Comparison of ENCODE assay signal across 8 cellular contexts in the genomic region with DNA sequence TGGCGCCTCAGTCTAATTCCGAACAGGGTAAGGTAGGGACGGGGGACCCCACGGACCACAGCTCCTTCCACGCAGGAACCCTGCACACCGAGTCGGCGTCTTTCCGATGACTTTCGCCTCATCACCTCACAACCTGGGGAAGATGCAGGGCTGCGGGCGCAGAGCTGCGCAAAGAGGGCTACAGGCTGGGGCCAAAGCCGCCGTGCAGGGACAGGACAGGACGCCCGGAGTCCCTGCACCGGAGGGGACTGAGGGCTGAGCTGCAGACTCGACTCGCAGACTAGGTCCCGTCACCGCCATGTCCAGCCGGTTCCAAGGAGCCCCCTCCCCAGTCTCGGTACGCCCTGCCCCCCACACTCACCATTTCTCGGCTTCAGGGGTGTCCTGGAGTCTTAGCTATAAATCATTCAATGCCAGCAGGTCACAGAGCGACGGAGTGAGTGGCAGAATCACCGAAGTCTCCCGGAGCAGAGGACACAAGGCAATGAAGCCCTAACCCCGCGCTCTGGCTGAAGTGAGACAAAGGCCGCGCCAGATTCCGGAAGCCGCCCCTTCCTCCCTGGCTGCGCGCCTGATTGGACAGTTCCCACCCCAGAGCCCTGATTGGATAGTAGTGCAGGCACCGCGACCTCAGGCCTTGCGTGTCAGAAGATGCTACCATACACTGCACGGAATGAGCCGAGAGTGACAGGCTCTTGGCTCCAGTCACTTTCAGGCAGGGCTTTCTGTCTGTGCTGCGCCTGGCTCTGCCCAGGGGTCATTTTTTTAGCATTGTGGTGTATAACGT. TPM values are rescaled to one million over a fixed set of nuclear protein-coding genes. Genes with fewer than 3 reads are reported as not detected.
DNase-seq lines count a peak whose midpoint lies in the region; ATAC-seq and TF ChIP-seq lines count a peak whose summit lies in the region.
"Not testable (repeated sequence)": the region's sequence is repeated elsewhere in the genome, so short reads cannot be mapped to it uniquely, and the experiment has no call there.

Gene ZNF519, minus strand, starts transcription at position 522 of the 787 bp plus-strand sequence. Its CDS starts 158 bp downstream, at position 364.

- WGBS in testis, 2 donors = 0 to 2% methylated on average over 6 to 36 of the region's 45 CpGs

- peak; percentile 78 for DNase-seq in GM10266 (ENCODE audit: extremely low spot score)
- peak; percentile 89 for DNase-seq in NCI-H1092 treated with DMSO at 0.1 percent for 48 hours (lab: John Stamatoyannopoulos, UW)
- peak; percentile 88 for DNase-seq in activated naive CD4-positive, alpha-beta T cell treated with anti-CD3 and anti-CD28 coated beads, Interleukin-2, amount 50 U/mL, for 16 hours
- peak; percentile 96 for DNase-seq in glomerular visceral epithelial cell (ENCODE audit: extremely low spot score)
- DNase-seq in omental fat pad (ENCODE audit: low spot score) = peak; percentile 73
- peak; percentile 99 for DNase-seq in testis

- not testable (repeated sequence) for H3K36me3 ChIP-seq in testis (ENCODE audit: low read depth, missing control alignments)

- intact Hi-C loops in testis (cut with DNase I; ENCODE audit: low total_unique reads) = not testable (repeated sequence)

- TF ChIP-seq POLR2A in testis (IDR thresholded peaks at IDR 0.05) = not testable (repeated sequence)

- peak within 1 kb of the TSS in 1 of 2 donors; percentile 72 for H3K27ac ChIP-seq in testis

- H3K4me1 ChIP-seq in testis = not testable (repeated sequence)

- peak within 1 kb of the TSS; percentile 75 to 76 for H3K4me3 ChIP-seq in testis

- ATAC-seq in HG02623 (IDR thresholded peaks at IDR 0.05; ENCODE audit: unreplicated experiment) (peak; percentile 100), SK-N-SH treated with all-trans-retinoic acid at 6 μM for 48 hours (peak; percentile 100), omental fat pad (ENCODE audit: low FRiP score) (peak; percentile 100)

- TF ChIP-seq CTCF in GM10266 (IDR thresholded peaks at IDR 0.05; ENCODE audit: control insufficient read depth, insufficient read depth, low read depth, missing control alignments); omental fat pad (IDR thresholded peaks at IDR 0.05); testis (IDR thresholded peaks at IDR 0.05): not testable (repeated sequence)

- not testable (repeated sequence) for H3K9me3 ChIP-seq in testis

- not testable (repeated sequence) for H3K27me3 ChIP-seq in testis

RNA-seq across cellular contexts. Expression of gene ZNF519, which starts in this region (rescaled TPM):
- 1 to 10 TPM; 2.6 to 9.0 (median 4.8) TPM for total RNA-seq in omental fat pad
- 10 to 100 TPM; 12.6 to 18.7 TPM for total RNA-seq in testis
- 3.8 TPM for polyA plus RNA-seq in testis (ENCODE audit: insufficient read depth, low read depth, low replicate concordance)
